10 cellular contexts compared by ENCODE assay signal in genomic region chr6:87574237-87574636, GRCh38. TPM values are rescaled to one million over a fixed set of nuclear protein-coding genes. Genes with fewer than 3 reads are reported as not detected.
DNase-seq lines count a peak whose midpoint lies in the region; ATAC-seq and TF ChIP-seq lines count a peak whose summit lies in the region.
"Had no signal": no experiment of that assay in that cellular context is flagged by ENCODE, and none has a peak within 500 bp of the region (broad histone marks: within the 10 kb centered on the region; RNA-seq: fewer than 3 reads in every experiment).

No MANE protein-coding gene starts in this region.

- H3K9ac ChIP-seq in MM.1S (ENCODE audit: low read length), result no peak overlapping the region

- CTCF ChIA-PET in activated CD4-positive, alpha-beta T cell treated with anti-CD3 and anti-CD28 coated beads for 36 hours (lab: Charles Lee), result interaction anchor here (0.7 kb wide), 1 partner anchor 105 kb away, joined by 3 read pairs; no protein-coding TSS in a partner anchor

- H3K4me2 ChIP-seq in MM.1S (ENCODE audit: low read depth, low read length), result peak overlapping the region; percentile 65
- no peak overlapping the region for H3K4me2 ChIP-seq in osteoblast (ENCODE audit: insufficient read depth, low read length)

- peak; percentile 65 for ATAC-seq in activated CD4-positive, alpha-beta T cell treated with anti-CD3 and anti-CD28 coated beads for 36 hours
- ATAC-seq in activated naive CD8-positive, alpha-beta T cell treated with anti-CD3 and anti-CD28 coated beads, Interleukin-2, amount 50 U/mL, for 24 hours, result peak; percentile 54

- no peak for TF ChIP-seq EP300 in tibial nerve (IDR thresholded peaks at IDR 0.05)

- H3K4me1 ChIP-seq in MM.1S (ENCODE audit: low read length), result peaks cover 34% of the 10 kb centered on the region
- H3K4me1 ChIP-seq in osteoblast (ENCODE audit: insufficient read depth, low read length), result peaks cover 8% of the 10 kb centered on the region
- peaks cover 0 to 37% (median 6%) of the 10 kb centered on the region in 4 donors for H3K4me1 ChIP-seq in tibial nerve

- peaks cover 4% of the 10 kb centered on the region for H3K9me3 Mint-ChIP-seq in activated CD4-positive, alpha-beta T cell treated with anti-CD3 and anti-CD28 coated beads for 36 hours (ENCODE audit: low read depth)
- H3K9me3 Mint-ChIP-seq in activated naive CD8-positive, alpha-beta T cell treated with anti-CD3 and anti-CD28 coated beads, Interleukin-2, amount 50 U/mL, for 24 hours, result no peaks in the 10 kb centered on the region

- H3K27me3 ChIP-seq in MM.1S (replicated peaks; ENCODE audit: insufficient read depth, low read length), result no peaks in the 10 kb centered on the region
- H3K27me3 ChIP-seq in osteoblast (ENCODE audit: insufficient read depth, low read length), result no peaks in the 10 kb centered on the region
- no peaks in the 10 kb centered on the region for H3K27me3 ChIP-seq in tibial nerve

- peaks cover 47% of the 10 kb centered on the region for H3K4me1 Mint-ChIP-seq in activated CD4-positive, alpha-beta T cell treated with anti-CD3 and anti-CD28 coated beads for 36 hours
- peaks cover 44% of the 10 kb centered on the region for H3K4me1 Mint-ChIP-seq in activated naive CD8-positive, alpha-beta T cell treated with anti-CD3 and anti-CD28 coated beads, Interleukin-2, amount 50 U/mL, for 24 hours

- DNase-seq in activated CD4-positive, alpha-beta T cell treated with anti-CD3 and anti-CD28 coated beads for 36 hours, result no peak
- no peak for DNase-seq in activated CD4-positive, alpha-beta T cell treated with anti-CD3 and anti-CD28 coated beads for 1 hour
- DNase-seq in MM.1S (peak; percentile 55), osteoblast (ENCODE audit: insufficient read length, low spot score, missing footprints) (peak; percentile 68), hypothalamus (lab: John Stamatoyannopoulos, UW) (no peak), tibial nerve (ENCODE audit: low spot score in 2 of 2) (no peak)
- no peak for DNase-seq in activated naive CD8-positive, alpha-beta T cell treated with anti-CD3 and anti-CD28 coated beads, Interleukin-2, amount 50 U/mL, for 24 hours
- DNase-seq in activated CD4-positive, CD25-positive, alpha-beta regulatory T cell (lab: John Stamatoyannopoulos, UW), result no peak
- DNase-seq: effector memory CD4-positive, alpha-beta T cell; hippocampal formation had no signal

- H3K4me3 ChIP-seq in MM.1S (ENCODE audit: low read length) (peak overlapping the region; percentile 6; the same call in 1 of the 2 replicates), osteoblast (ENCODE audit: insufficient read depth, low read length) (no peak overlapping the region), tibial nerve (no peak overlapping the region)

- H3K27ac Mint-ChIP-seq in activated CD4-positive, alpha-beta T cell treated with anti-CD3 and anti-CD28 coated beads for 36 hours, result peak overlapping the region; percentile 87
- H3K27ac Mint-ChIP-seq in activated naive CD8-positive, alpha-beta T cell treated with anti-CD3 and anti-CD28 coated beads, Interleukin-2, amount 50 U/mL, for 24 hours, result no peak overlapping the region

- no peaks in the 10 kb centered on the region for H3K27me3 Mint-ChIP-seq in activated CD4-positive, alpha-beta T cell treated with anti-CD3 and anti-CD28 coated beads for 36 hours
- H3K27me3 Mint-ChIP-seq in activated naive CD8-positive, alpha-beta T cell treated with anti-CD3 and anti-CD28 coated beads, Interleukin-2, amount 50 U/mL, for 24 hours, result no peaks in the 10 kb centered on the region

- H3K36me3 ChIP-seq in MM.1S (replicated peaks; ENCODE audit: insufficient read depth, low read length), result no peaks in the 10 kb centered on the region
- peaks cover 3% of the 10 kb centered on the region for H3K36me3 ChIP-seq in osteoblast (ENCODE audit: insufficient read depth, low read length)
- H3K36me3 ChIP-seq in tibial nerve, result no peaks in the 10 kb centered on the region

- H2AFZ ChIP-seq in MM.1S (ENCODE audit: low read length) (no peak overlapping the region), osteoblast (ENCODE audit: low read length) (no peak overlapping the region)

- no peaks in the 10 kb centered on the region for H3K9me3 ChIP-seq in MM.1S (replicated peaks; ENCODE audit: insufficient read depth, low read length)
- H3K9me3 ChIP-seq in osteoblast (ENCODE audit: low read depth, low read length), result no peaks in the 10 kb centered on the region
- H3K9me3 ChIP-seq in tibial nerve, result no peaks in the 10 kb centered on the region

- intact Hi-C loops in activated CD4-positive, alpha-beta T cell treated with anti-CD3 and anti-CD28 coated beads for 36 hours (cut with DNase I, micrococcal nuclease), result no loop called here

- 39 to 53% methylated on average over 1 of the region's 1 CpG for WGBS in tibial nerve, 2 donors

- no peaks in the 10 kb centered on the region for H3K9me2 ChIP-seq in MM.1S (replicated peaks; ENCODE audit: insufficient read depth, low read length)

- H4K20me1 ChIP-seq in MM.1S (ENCODE audit: insufficient read depth, low read length) (no peaks in the 10 kb centered on the region), osteoblast (ENCODE audit: insufficient read depth, low read length) (peaks cover 32% of the 10 kb centered on the region)

- H3K79me2 ChIP-seq in MM.1S (ENCODE audit: low read length), result peaks cover 86% of the 10 kb centered on the region
- H3K79me2 ChIP-seq in osteoblast (ENCODE audit: insufficient read depth, low read length), result peaks cover 91% of the 10 kb centered on the region

- H3K36me3 Mint-ChIP-seq in activated CD4-positive, alpha-beta T cell treated with anti-CD3 and anti-CD28 coated beads for 36 hours (ENCODE audit: low read depth), result peaks cover 32% of the 10 kb centered on the region
- peaks cover 36% of the 10 kb centered on the region for H3K36me3 Mint-ChIP-seq in activated naive CD8-positive, alpha-beta T cell treated with anti-CD3 and anti-CD28 coated beads, Interleukin-2, amount 50 U/mL, for 24 hours (ENCODE audit: low read depth)

- no peak overlapping the region for H3K4me3 Mint-ChIP-seq in activated CD4-positive, alpha-beta T cell treated with anti-CD3 and anti-CD28 coated beads for 36 hours
- H3K4me3 Mint-ChIP-seq in activated naive CD8-positive, alpha-beta T cell treated with anti-CD3 and anti-CD28 coated beads, Interleukin-2, amount 50 U/mL, for 24 hours, result no peak overlapping the region

- peaks cover 13% of the 10 kb centered on the region for H3F3A ChIP-seq in MM.1S (ENCODE audit: insufficient read depth, low read length)

- TF ChIP-seq POLR2A in tibial nerve (IDR thresholded peaks at IDR 0.05), result no peak

- TF ChIP-seq CTCF in MM.1S (IDR thresholded peaks at IDR 0.05; ENCODE audit: low read length), result no peak
- no peak for TF ChIP-seq CTCF in osteoblast (IDR thresholded peaks at IDR 0.05; ENCODE audit: extremely low read depth, low read depth, low read length)
- TF ChIP-seq CTCF in tibial nerve (IDR thresholded peaks at IDR 0.05), result no peak

- POLR2A ChIA-PET in activated CD4-positive, alpha-beta T cell treated with anti-CD3 and anti-CD28 coated beads for 36 hours (lab: Charles Lee), result interaction anchor here (0.7 kb wide), 1 partner anchor 479 kb away, joined by 10 read pairs; the partner anchor contains the start of gene CGA

- H3K27ac ChIP-seq in MM.1S (ENCODE audit: low read length) (peak overlapping the region; percentile 64; the same call in 1 of the 2 replicates), osteoblast (ENCODE audit: low read depth, low read length) (no peak overlapping the region), tibial nerve (no peak overlapping the region)

RNA-seq across cellular contexts. Expression of gene RARS2, which starts 15.6 kb away (rescaled TPM):
- total RNA-seq in activated CD4-positive, alpha-beta T cell treated with anti-CD3 and anti-CD28 coated beads for 36 hours, result 10 to 100 TPM; 20.8 to 24.7 TPM
- total RNA-seq in osteoblast (49.9 and 50.7 TPM in 2 replicates), tibial nerve (10 to 100 TPM; 16.3 to 20.7 (median 18.5) TPM)

RNA-seq across cellular contexts. Expression of gene ORC3, which starts 15.7 kb away (rescaled TPM):
- total RNA-seq in activated CD4-positive, alpha-beta T cell treated with anti-CD3 and anti-CD28 coated beads for 36 hours, result 10 to 100 TPM; 38.8 to 42.6 TPM
- 26.1 and 35.7 TPM in 2 replicates for total RNA-seq in osteoblast
- total RNA-seq in tibial nerve, result 10 to 100 TPM; 17.1 to 30.6 (median 22.3) TPM

Comparison
In these comparisons a context has a peak if more than half of its experiments do, and no peak if none do; other contexts are left out.
1. DNase-seq: peak in MM.1S (single experiment) and osteoblast (single experiment); none in activated CD4-positive, alpha-beta T cell treated with anti-CD3 and anti-CD28 coated beads for 36 hours (single experiment), activated CD4-positive, alpha-beta T cell treated with anti-CD3 and anti-CD28 coated beads for 1 hour (single experiment), activated naive CD8-positive, alpha-beta T cell treated with anti-CD3 and anti-CD28 coated beads, Interleukin-2, amount 50 U/mL, for 24 hours (single experiment), activated CD4-positive, CD25-positive, alpha-beta regulatory T cell (0 of 4), hypothalamus (0 of 51) and tibial nerve (0 of 2).